Comparison of ENCODE assay signal across 1 cellular context in the genomic region with DNA sequence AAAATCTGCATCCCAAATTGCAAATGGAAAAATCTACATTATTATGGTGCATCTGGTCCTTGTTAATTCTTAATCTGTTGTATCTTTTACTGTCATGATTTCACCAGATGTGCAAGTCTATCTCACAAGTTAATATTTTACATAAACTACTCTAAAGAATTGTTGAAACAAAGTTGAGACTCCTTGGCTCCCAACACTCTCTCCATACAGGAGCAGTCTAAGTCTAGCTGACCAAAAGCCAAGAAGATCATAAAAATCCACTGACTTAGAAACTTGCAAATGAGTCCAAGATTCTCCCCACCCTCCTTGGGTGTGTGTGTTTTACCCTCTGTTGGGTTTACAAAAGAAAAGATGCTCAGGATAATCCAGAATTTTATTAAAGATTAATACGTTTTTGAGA.
TF ChIP-seq lines count a peak whose summit lies in the region.

No MANE protein-coding gene starts in this region.

TF ChIP-seq in SK-N-SH treated with all-trans-retinoic acid at 6 μM for 48 hours, 23 proteins besides CTCF, POLR2A, EP300 and RAD21 (continued from another document):
- TF ChIP-seq, protein P1, sequence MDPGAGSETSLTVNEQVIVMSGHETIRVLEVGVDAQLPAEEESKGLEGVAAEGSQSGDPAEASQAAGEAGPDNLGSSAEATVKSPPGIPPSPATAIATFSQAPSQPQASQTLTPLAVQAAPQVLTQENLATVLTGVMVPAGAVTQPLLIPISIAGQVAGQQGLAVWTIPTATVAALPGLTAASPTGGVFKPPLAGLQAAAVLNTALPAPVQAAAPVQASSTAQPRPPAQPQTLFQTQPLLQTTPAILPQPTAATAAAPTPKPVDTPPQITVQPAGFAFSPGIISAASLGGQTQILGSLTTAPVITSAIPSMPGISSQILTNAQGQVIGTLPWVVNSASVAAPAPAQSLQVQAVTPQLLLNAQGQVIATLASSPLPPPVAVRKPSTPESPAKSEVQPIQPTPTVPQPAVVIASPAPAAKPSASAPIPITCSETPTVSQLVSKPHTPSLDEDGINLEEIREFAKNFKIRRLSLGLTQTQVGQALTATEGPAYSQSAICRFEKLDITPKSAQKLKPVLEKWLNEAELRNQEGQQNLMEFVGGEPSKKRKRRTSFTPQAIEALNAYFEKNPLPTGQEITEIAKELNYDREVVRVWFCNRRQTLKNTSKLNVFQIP (CRISPR knock-in tag; IDR thresholded peaks at IDR 0.05; ENCODE audit: borderline replicate concordance, low read depth) = no peak
- TF ChIP-seq, protein P2, sequence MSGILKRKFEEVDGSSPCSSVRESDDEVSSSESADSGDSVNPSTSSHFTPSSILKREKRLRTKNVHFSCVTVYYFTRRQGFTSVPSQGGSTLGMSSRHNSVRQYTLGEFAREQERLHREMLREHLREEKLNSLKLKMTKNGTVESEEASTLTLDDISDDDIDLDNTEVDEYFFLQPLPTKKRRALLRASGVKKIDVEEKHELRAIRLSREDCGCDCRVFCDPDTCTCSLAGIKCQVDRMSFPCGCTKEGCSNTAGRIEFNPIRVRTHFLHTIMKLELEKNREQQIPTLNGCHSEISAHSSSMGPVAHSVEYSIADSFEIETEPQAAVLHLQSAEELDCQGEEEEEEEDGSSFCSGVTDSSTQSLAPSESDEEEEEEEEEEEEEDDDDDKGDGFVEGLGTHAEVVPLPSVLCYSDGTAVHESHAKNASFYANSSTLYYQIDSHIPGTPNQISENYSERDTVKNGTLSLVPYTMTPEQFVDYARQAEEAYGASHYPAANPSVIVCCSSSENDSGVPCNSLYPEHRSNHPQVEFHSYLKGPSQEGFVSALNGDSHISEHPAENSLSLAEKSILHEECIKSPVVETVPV (CRISPR knock-in tag; IDR thresholded peaks at IDR 0.05) = no peak
- TF ChIP-seq RARB (CRISPR knock-in tag; IDR thresholded peaks at IDR 0.05) = no peak
- TF ChIP-seq CSDC2 (CRISPR knock-in tag; IDR thresholded peaks at IDR 0.05) = no peak
- TF ChIP-seq ESRRG (CRISPR knock-in tag; IDR thresholded peaks at IDR 0.05) = no peak
- TF ChIP-seq ZNF565 (CRISPR knock-in tag; conservative IDR thresholded peaks at IDR 0.05; ENCODE audit: low read depth) = no peak
- no peak for TF ChIP-seq ZNF8 (CRISPR knock-in tag; IDR thresholded peaks at IDR 0.05)
- no peak for TF ChIP-seq ZNF70 (CRISPR knock-in tag; IDR thresholded peaks at IDR 0.05)
- TF ChIP-seq ISL1 (CRISPR knock-in tag; IDR thresholded peaks at IDR 0.05) = no peak
